15 cellular contexts compared by ENCODE assay signal in the genomic region with DNA sequence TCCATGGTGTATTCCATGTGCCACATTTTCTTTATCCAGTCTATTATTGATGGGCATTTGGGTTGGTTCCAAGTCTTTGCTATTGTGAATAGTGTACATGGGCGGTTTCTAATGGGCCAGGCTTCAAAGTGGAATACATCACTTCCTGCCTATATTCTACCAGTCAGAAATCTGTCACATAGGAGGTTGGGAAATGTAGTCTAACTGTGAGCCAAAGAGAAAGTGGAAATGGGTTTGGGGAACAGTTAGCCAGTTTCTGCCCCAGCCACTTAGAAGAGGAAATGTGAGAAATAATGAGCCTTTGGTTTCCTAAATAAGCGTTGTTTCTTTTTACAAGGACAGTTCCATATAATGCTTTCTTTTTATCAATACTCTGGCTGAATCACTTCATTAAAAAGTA.
DNase-seq lines count a peak whose midpoint lies in the region; ATAC-seq, FAIRE-seq and TF ChIP-seq lines count a peak whose summit lies in the region.
"Had no signal": no experiment of that assay in that cellular context is flagged by ENCODE, and none has a peak within 500 bp of the region (broad histone marks: within the 10 kb centered on the region; RNA-seq: fewer than 3 reads in every experiment).

No MANE protein-coding gene starts in this region.

- TF ChIP-seq CTCF in NB4 (IDR thresholded peaks at IDR 0.05; ENCODE audit: low read depth, low read length): no peak

- no CpG with 5 or more reads among the region's 2 CpGs for WGBS in trophoblast cell (ENCODE audit: extremely low coverage, insufficient coverage, insufficient read length)
- 88 to 90% methylated on average over 2 of the region's 2 CpGs for WGBS in aorta, 2 donors

- H2AK5ac ChIP-seq in trophoblast cell (ENCODE audit: low read length): no peak overlapping the region

- no peaks in the 10 kb centered on the region for H3K79me1 ChIP-seq in trophoblast cell (ENCODE audit: low read length)

- H4K8ac ChIP-seq in trophoblast cell (ENCODE audit: low read depth, low read length): no peak overlapping the region

- no peak overlapping the region for H3K9ac ChIP-seq in trophoblast cell (ENCODE audit: low read length)

- no peak overlapping the region for H2BK12ac ChIP-seq in trophoblast cell (ENCODE audit: low read length)

- FAIRE-seq in GM18507 (lab: Jason Lieb, UNC): peak; percentile 83

- ATAC-seq in GM21717 (IDR thresholded peaks at IDR 0.05; ENCODE audit: unreplicated experiment) (peak; percentile 43), aorta (ENCODE audit: low FRiP score) (no peak)
- ATAC-seq: right cardiac atrium had no signal

- H2BK5ac ChIP-seq in trophoblast cell (ENCODE audit: low read depth, low read length, poor library complexity): no peak overlapping the region

- H3K4me3 ChIP-seq in NB4 (ENCODE audit: low read depth, low read length) (no peak overlapping the region), trophoblast cell (ENCODE audit: low read depth, low read length) (no peak overlapping the region), aorta (ENCODE audit: low read length in 2 of 2) (no peak overlapping the region)
- H3K4me3 ChIP-seq: Peyer's patch had no signal

- no peak overlapping the region for H4K91ac ChIP-seq in trophoblast cell (ENCODE audit: low read depth, low read length)

- H3K27me3 ChIP-seq in trophoblast cell (ENCODE audit: insufficient read depth, low read length) (no peaks in the 10 kb centered on the region), aorta (ENCODE audit: control insufficient read depth in 1 of 2, insufficient read depth in 2 of 2, low read length in 1 of 2) (no peaks in the 10 kb centered on the region)
- H3K27me3 ChIP-seq: brain microvascular endothelial cell, Peyer's patch had no signal

- no peak overlapping the region for H2AFZ ChIP-seq in trophoblast cell (ENCODE audit: insufficient read depth, low read length, poor library complexity)

- H3K4me2 ChIP-seq in trophoblast cell (ENCODE audit: low read length): no peak overlapping the region

- no peaks in the 10 kb centered on the region for H3K9me3 ChIP-seq in trophoblast cell (ENCODE audit: insufficient read depth, low read depth, low read length)
- H3K9me3 ChIP-seq in aorta (ENCODE audit: control insufficient read depth, low read length): no peaks in the 10 kb centered on the region
- H3K9me3 ChIP-seq: Peyer's patch had no signal

- H3K14ac ChIP-seq in trophoblast cell (ENCODE audit: low read length): no peak overlapping the region

- H3K23ac ChIP-seq in trophoblast cell (ENCODE audit: low read length): no peak overlapping the region

- no peak overlapping the region for H3K18ac ChIP-seq in trophoblast cell (ENCODE audit: low read length)

- no peak overlapping the region for H3K4ac ChIP-seq in trophoblast cell (ENCODE audit: low read depth, low read length)

- intact Hi-C loops in aorta (cut with DNase I): no loop called here

- no peak overlapping the region for H4K12ac ChIP-seq in trophoblast cell (ENCODE audit: low read depth, low read length)

- no peak for TF ChIP-seq POLR2A in NB4 (IDR thresholded peaks at IDR 0.05; ENCODE audit: extremely low read depth, insufficient read length)

- H3K27ac ChIP-seq in trophoblast cell (ENCODE audit: low read depth, low read length): no peak overlapping the region
- H3K27ac ChIP-seq in aorta (ENCODE audit: low read depth in 1 of 2, low read length in 2 of 2): no peak overlapping the region
- H3K27ac ChIP-seq: brain microvascular endothelial cell, Peyer's patch had no signal

- H3K4me1 ChIP-seq in trophoblast cell (ENCODE audit: control insufficient read depth in 1 of 2, insufficient read depth in 2 of 2, low read length in 2 of 2) (peaks cover 0 to 3% of the 10 kb centered on the region in 2 experiments), aorta (ENCODE audit: control insufficient read depth in 1 of 2, insufficient read depth in 2 of 2, low read length in 2 of 2) (no peaks in the 10 kb centered on the region)
- H3K4me1 ChIP-seq: Peyer's patch had no signal

- DNase-seq in GM18507 (ENCODE audit: extremely low spot score, insufficient read length, low read depth): peak; percentile 4
- DNase-seq in NB4 (ENCODE audit: low read depth): peak; percentile 6
- peak; percentile 20 for DNase-seq in pons (ENCODE audit: low spot score)
- DNase-seq in NCI-H2107 (lab: John Stamatoyannopoulos, UW): no peak
- no peak for DNase-seq in trophoblast cell
- no peak for DNase-seq in aorta
- DNase-seq: activated CD4-positive, CD25-positive, alpha-beta regulatory T cell treated with anti-CD3 and anti-CD28 coated beads, Interleukin-2, amount 50 U/mL, for 72 hours; activated naive CD8-positive, alpha-beta T cell treated with anti-CD3 and anti-CD28 coated beads for 36 hours; brain microvascular endothelial cell; DND-41; NCI-H1694 treated with DMSO at 0.1 percent for 48 hours; NCI-H2227 treated with DMSO at 0.1 percent for 48 hours; Peyer's patch; right cardiac atrium had no signal

- no peaks in the 10 kb centered on the region for H3K36me3 ChIP-seq in trophoblast cell (ENCODE audit: control insufficient read depth in 1 of 2, insufficient read depth in 2 of 2, low read length in 2 of 2)
- no peaks in the 10 kb centered on the region for H3K36me3 ChIP-seq in aorta (ENCODE audit: control insufficient read depth in 1 of 2, insufficient read depth in 2 of 2, low read length in 1 of 2)
- H3K36me3 ChIP-seq: brain microvascular endothelial cell, Peyer's patch had no signal

- H3K79me2 ChIP-seq in trophoblast cell (ENCODE audit: control insufficient read depth, insufficient read depth, low read length, poor library complexity): no peaks in the 10 kb centered on the region

- no peak overlapping the region for H2BK120ac ChIP-seq in trophoblast cell (ENCODE audit: insufficient read depth, low read length, poor library complexity)

Comparison
In these comparisons a context has a peak if more than half of its experiments do, and no peak if none do; other contexts are left out.
1. DNase-seq: peak in GM18507 (single experiment), NB4 (single experiment) and pons (single experiment); none in NCI-H2107 (single experiment), trophoblast cell (0 of 2) and aorta (0 of 2).